In genomic region chr11:134242376-134242775, GRCh38 we compare ENCODE assay signal across 19 cellular contexts. TPM values are rescaled to one million over a fixed set of nuclear protein-coding genes. Genes with fewer than 3 reads are reported as not detected.
DNase-seq lines count a peak whose midpoint lies in the region; ATAC-seq, FAIRE-seq and TF ChIP-seq lines count a peak whose summit lies in the region.
"Had no signal": no experiment of that assay in that cellular context is flagged by ENCODE, and none has a peak within 500 bp of the region (broad histone marks: within the 10 kb centered on the region; RNA-seq: fewer than 3 reads in every experiment).

No MANE protein-coding gene starts in this region.

- H4K20me1 ChIP-seq in HepG2 (ENCODE audit: insufficient read depth, low read length) (no peaks in the 10 kb centered on the region), PC-3 (ENCODE audit: low read length) (no peaks in the 10 kb centered on the region)

- no peaks in the 10 kb centered on the region for H3K9me3 ChIP-seq in liver (ENCODE audit: control insufficient read depth in 4 of 4, low read length in 3 of 4)
- no peaks in the 10 kb centered on the region for H3K9me3 ChIP-seq in HepG2 (ENCODE audit: low read length)
- no peaks in the 10 kb centered on the region for H3K9me3 ChIP-seq in PC-3 (ENCODE audit: low read length)
- H3K9me3 ChIP-seq: Peyer's patch, SK-N-SH had no signal

- H3K9me3 Mint-ChIP-seq in central memory CD8-positive, alpha-beta T cell = no peaks in the 10 kb centered on the region
- H3K9me3 Mint-ChIP-seq: CD4-positive, CD25-positive, alpha-beta regulatory T cell had no signal

- peak in 1 of 2 donors; percentile 22 for TF ChIP-seq RAD21 in liver (IDR thresholded peaks at IDR 0.05)
- no peak for TF ChIP-seq RAD21 in HepG2 (CRISPR knock-in tag; IDR thresholded peaks at IDR 0.05)

- TF ChIP-seq EP300 in HepG2 (IDR thresholded peaks at IDR 0.05; ENCODE audit: low read depth in 2 of 2, low read length in 2 of 2) (no peak), HepG2 (CRISPR knock-in tag; IDR thresholded peaks at IDR 0.05; ENCODE audit: borderline replicate concordance) (no peak)

- peak overlapping the region; percentile 26 for H3K27ac Mint-ChIP-seq in central memory CD8-positive, alpha-beta T cell (ENCODE audit: low read depth)

- BruUV-seq in HepG2 (replicated peaks; lab: Mats Ljungman, UMichigan) = no TSS peak
- no TSS peak for BruUV-seq in PC-3 (replicated peaks; lab: Mats Ljungman, UMichigan)

- H3K27ac ChIP-seq in liver (ENCODE audit: low read depth in 1 of 2, low read length in 2 of 2) (no peak overlapping the region), HepG2 (ENCODE audit: extremely low read length, insufficient read depth, low read length) (no peak overlapping the region), PC-3 (ENCODE audit: low read length) (no peak overlapping the region)
- H3K27ac ChIP-seq: Peyer's patch had no signal

- DNase-seq in HepG2 (ENCODE audit: low spot score) (no peak), PC-3 (no peak), HEK293T (ENCODE audit: extremely low spot score) (no peak)
- no peak for DNase-seq in central memory CD8-positive, alpha-beta T cell (ENCODE audit: low spot score in 2 of 2)
- DNase-seq in activated CD4-positive, alpha-beta T cell treated with anti-CD3 and anti-CD28 coated beads for 1 hour = no peak
- DNase-seq: Calu3; CD4-positive, CD25-positive, alpha-beta regulatory T cell; NCI-H1436 treated with DMSO at 0.1 percent for 48 hours; NCI-H2107; NCI-H446; NCI-H748 treated with DMSO at 0.1 percent for 48 hours; Peyer's patch; Right ventricle myocardium superior; SK-N-SH had no signal

- H3K4me1 ChIP-seq in liver (ENCODE audit: control insufficient read depth in 4 of 4, insufficient read depth in 4 of 4, low read length in 3 of 4) (no peaks in the 10 kb centered on the region), HepG2 (ENCODE audit: insufficient read depth, low read length) (no peaks in the 10 kb centered on the region), PC-3 (ENCODE audit: insufficient read depth, low read length) (no peaks in the 10 kb centered on the region)
- H3K4me1 ChIP-seq: Peyer's patch had no signal

- no peaks in the 10 kb centered on the region for H3K9me2 ChIP-seq in PC-3 (replicated peaks; ENCODE audit: low read length)
- H3K9me2 ChIP-seq: SK-N-SH had no signal

- H3K9ac ChIP-seq in liver (ENCODE audit: low read depth in 1 of 2, low read length in 2 of 2) (no peak overlapping the region), HepG2 (ENCODE audit: insufficient read depth, low read depth, low read length) (no peak overlapping the region), PC-3 (ENCODE audit: low read length) (no peak overlapping the region)
- H3K9ac ChIP-seq: SK-N-SH had no signal

- H3K27me3 ChIP-seq in liver (ENCODE audit: control insufficient read depth in 4 of 4, insufficient read depth in 4 of 4, low read length in 3 of 4) (no peaks in the 10 kb centered on the region), HepG2 (ENCODE audit: control insufficient read depth in 1 of 2, insufficient read depth in 2 of 2, low read length in 2 of 2) (no peaks in the 10 kb centered on the region), PC-3 (ENCODE audit: low read length) (no peaks in the 10 kb centered on the region)
- H3K27me3 ChIP-seq: Peyer's patch had no signal

- no peak for TF ChIP-seq POLR2A in HepG2 (IDR thresholded peaks at IDR 0.05; ENCODE audit: insufficient read depth in 1 of 2, low read depth in 2 of 2, low read length in 2 of 2)

- H3K4me3 Mint-ChIP-seq in central memory CD8-positive, alpha-beta T cell = no peak overlapping the region
- H3K4me3 Mint-ChIP-seq: CD4-positive, CD25-positive, alpha-beta regulatory T cell had no signal

- POLR2A ChIA-PET in HepG2 (lab: Yijun Ruan, JAX) = no interaction called here
- POLR2A ChIA-PET in PC-3 (lab: Charles Lee; ENCODE audit: unreplicated experiment) = no interaction called here
- POLR2A ChIA-PET in HEK293T (lab: Yijun Ruan, JAX) = interaction anchor here (1.8 kb wide), 1 partner anchor 18 kb away, joined by 11 read pairs; the partner anchor contains the start of genes NCAPD3 and VPS26B

- CTCF ChIA-PET in HepG2 (lab: Yijun Ruan, JAX; ENCODE audit: low intra/inter-chr PET ratio, low total read pairs) = no interaction called here
- CTCF ChIA-PET in PC-3 (lab: Charles Lee) = no interaction called here
- CTCF ChIA-PET in HEK293T (lab: Yijun Ruan, JAX) = no interaction called here

- peaks cover 24% of the 10 kb centered on the region for H3K36me3 Mint-ChIP-seq in central memory CD8-positive, alpha-beta T cell (ENCODE audit: insufficient read depth)

- H3K79me2 ChIP-seq in HepG2 (ENCODE audit: insufficient read depth, low read length) (no peaks in the 10 kb centered on the region), PC-3 (ENCODE audit: low read length) (no peaks in the 10 kb centered on the region)

- ATAC-seq in HepG2 = no peak
- ATAC-seq in central memory CD8-positive, alpha-beta T cell (replicated peaks; ENCODE audit: extremely low read depth, poor library complexity, severe bottlenecking) = no peak
- ATAC-seq in PC-3 = no peak
- ATAC-seq: GM12878, HCT116 had no signal

- H3K4me3 ChIP-seq in liver (ENCODE audit: low read depth in 1 of 3, low read length in 3 of 3) = no peak overlapping the region
- no peak overlapping the region for H3K4me3 ChIP-seq in HepG2 (replicated peaks in 1 of 3; ENCODE audit: insufficient read depth in 1 of 3, low read depth in 2 of 3, low read length in 3 of 3)
- no peak overlapping the region for H3K4me3 ChIP-seq in PC-3 (ENCODE audit: low read length)
- H3K4me3 ChIP-seq: GM12878, Peyer's patch had no signal

- TF ChIP-seq CTCF in liver (IDR thresholded peaks at IDR 0.05; ENCODE audit: low read depth, low read length, missing input control) (no peak), HepG2 (CRISPR knock-in tag; IDR thresholded peaks at IDR 0.05) (no peak), PC-3 (conservative IDR thresholded peaks at IDR 0.05; ENCODE audit: low read depth, low read length) (no peak)

- H2AFZ ChIP-seq in HepG2 (ENCODE audit: low read length) = no peak overlapping the region
- no peak overlapping the region for H2AFZ ChIP-seq in PC-3 (ENCODE audit: low read length)

- no peaks in the 10 kb centered on the region for H3F3A ChIP-seq in PC-3 (ENCODE audit: low read length, unreplicated experiment)

- intact Hi-C loops in HepG2 (cut with micrococcal nuclease; ENCODE audit: unreplicated experiment) (no loop called here), PC-3 (cut with micrococcal nuclease) (no loop called here)

- no peak overlapping the region for H3K4me2 ChIP-seq in HepG2 (ENCODE audit: low read depth, low read length)
- no peak overlapping the region for H3K4me2 ChIP-seq in PC-3 (ENCODE audit: low read length)
- H3K4me2 ChIP-seq: SK-N-SH had no signal

- no peak for FAIRE-seq in HepG2 (lab: Jason Lieb, UNC)
- FAIRE-seq: A204.1, GM12878, GM18507 had no signal

- no peaks in the 10 kb centered on the region for H3K4me1 Mint-ChIP-seq in central memory CD8-positive, alpha-beta T cell

- H3K27me3 Mint-ChIP-seq in central memory CD8-positive, alpha-beta T cell = no peaks in the 10 kb centered on the region
- H3K27me3 Mint-ChIP-seq: CD4-positive, CD25-positive, alpha-beta regulatory T cell had no signal

- in situ Hi-C loops in HepG2 (cut with HindIII; ENCODE audit: extremely low pct_ligation_motif_present, low pct_unique_long_range_greater_than_20kb) = no loop called here

- H3K36me3 ChIP-seq in liver (ENCODE audit: control insufficient read depth in 4 of 4, insufficient read depth in 3 of 4, low read depth in 1 of 4, low read length in 3 of 4) = peaks cover 3 to 69% (median 29%) of the 10 kb centered on the region in 4 donors
- H3K36me3 ChIP-seq in HepG2 (replicated peaks in 1 of 2; ENCODE audit: control insufficient read depth in 1 of 2, insufficient read depth in 2 of 2, low read length in 2 of 2) = peaks cover 6 to 28% of the 10 kb centered on the region in 2 experiments; a peak in 4 of 5 replicates
- H3K36me3 ChIP-seq in PC-3 (ENCODE audit: low read depth, low read length) = peaks cover 32% of the 10 kb centered on the region

- WGBS in liver = 66% methylated on average over 9 of the region's 9 CpGs
- 87% methylated on average over 9 of the region's 9 CpGs for WGBS in HepG2 (ENCODE audit: low lambda C conversion rate)

RNA-seq across cellular contexts. Expression of gene THYN1, which starts 10.8 kb away (rescaled TPM):
- total RNA-seq in liver (10 to 100 TPM; 25.3 to 26.8 TPM), HepG2 (2016; rRNA removed; fragmentation: Illumina TruSeq; extraction: Trizol) (87.6 and 124 TPM in 2 replicates), PC-3 (2014; rRNA removed) (56.2 and 56.6 TPM in 2 replicates)
- polyA plus RNA-seq in liver (10 to 100 TPM; 22.1 to 34.3 TPM), HepG2 (2011; rRNA removed) (36.1 and 42.9 TPM in 2 replicates)
- 27.7 and 28.2 TPM in 2 replicates for total RNA-seq in HepG2 (2016; cell fraction: cytosol; rRNA removed; fragmentation: Illumina TruSeq; extraction: Trizol; ENCODE audit: low read depth)
- total RNA-seq in HepG2 (2016; cell fraction: insoluble cytoplasmic fraction; rRNA removed; fragmentation: Illumina TruSeq; extraction: Trizol) = 85.6 and 131 TPM in 2 replicates
- 30.8 and 33.6 TPM in 2 replicates for total RNA-seq in HepG2 (2016; cell fraction: membrane; rRNA removed; fragmentation: Illumina TruSeq; extraction: Trizol)
- total RNA-seq in HepG2 (2016; cell fraction: nucleus; rRNA removed; fragmentation: Illumina TruSeq; extraction: Trizol) = 36.1 and 37.9 TPM in 2 replicates
- 26.4 and 34.6 TPM in 2 replicates for polyA plus RNA-seq in HepG2 (2011; cell fraction: cytosol; rRNA removed)
- polyA plus RNA-seq in HepG2 (2011; cell fraction: nucleus; rRNA removed) = 36.2 and 44.1 TPM in 2 replicates
- polyA plus RNA-seq in HepG2 (2012) = 37.8 and 41.8 TPM in 2 replicates
- 16.9 and 21.6 TPM in 2 replicates for polyA plus RNA-seq in HepG2 (2016; cell fraction: cytosol; fragmentation: Illumina TruSeq; extraction: Trizol; ENCODE audit: low read depth)
- polyA plus RNA-seq in HepG2 (2016; cell fraction: insoluble cytoplasmic fraction; fragmentation: Illumina TruSeq; extraction: Trizol; ENCODE audit: low read depth) = 112 and 113 TPM in 2 replicates
- 19.0 and 24.5 TPM in 2 replicates for polyA plus RNA-seq in HepG2 (2016; cell fraction: membrane; fragmentation: Illumina TruSeq; extraction: Trizol; ENCODE audit: low read depth)
- 55.9 and 59.2 TPM in 2 replicates for polyA plus RNA-seq in HepG2 (2016; cell fraction: nucleus; fragmentation: Illumina TruSeq; extraction: Trizol; ENCODE audit: insufficient read depth, low read depth)
- polyA minus RNA-seq in HepG2 (2011; rRNA and poly(A)+ RNA removed; ENCODE audit: low replicate concordance) = 13.8 and 26.1 TPM in 2 replicates
- 20.0 and 22.4 TPM in 2 replicates for polyA minus RNA-seq in HepG2 (2011; cell fraction: cytosol; rRNA and poly(A)+ RNA removed)
- 13.6 and 18.3 TPM in 2 replicates for polyA minus RNA-seq in HepG2 (2011; cell fraction: nucleus; rRNA and poly(A)+ RNA removed)

RNA-seq across cellular contexts. Expression of gene ACAD8, which starts 11.0 kb away (rescaled TPM):
- total RNA-seq in liver (10 to 100 TPM; 14.1 to 32.2 TPM), HepG2 (2016; rRNA removed; fragmentation: Illumina TruSeq; extraction: Trizol) (16.1 and 20.3 TPM in 2 replicates), PC-3 (2014; rRNA removed) (17.6 and 22.6 TPM in 2 replicates)
- polyA plus RNA-seq in liver (10 to 100 TPM; 24.1 to 30.1 TPM), HepG2 (2011; rRNA removed) (13.5 and 15.0 TPM in 2 replicates)
- 3.4 and 4.1 TPM in 2 replicates for total RNA-seq in HepG2 (2016; cell fraction: cytosol; rRNA removed; fragmentation: Illumina TruSeq; extraction: Trizol; ENCODE audit: low read depth)
- total RNA-seq in HepG2 (2016; cell fraction: insoluble cytoplasmic fraction; rRNA removed; fragmentation: Illumina TruSeq; extraction: Trizol) = 17.3 and 20.9 TPM in 2 replicates
- total RNA-seq in HepG2 (2016; cell fraction: membrane; rRNA removed; fragmentation: Illumina TruSeq; extraction: Trizol) = 6.2 and 6.5 TPM in 2 replicates
- 26.6 and 27.7 TPM in 2 replicates for total RNA-seq in HepG2 (2016; cell fraction: nucleus; rRNA removed; fragmentation: Illumina TruSeq; extraction: Trizol)
- polyA plus RNA-seq in HepG2 (2011; cell fraction: cytosol; rRNA removed) = 7.3 and 8.8 TPM in 2 replicates
- polyA plus RNA-seq in HepG2 (2011; cell fraction: nucleus; rRNA removed) = 60.4 and 65.1 TPM in 2 replicates
- 9.7 and 10.7 TPM in 2 replicates for polyA plus RNA-seq in HepG2 (2012)
- 1.4 and 1.9 TPM in 2 replicates for polyA plus RNA-seq in HepG2 (2016; cell fraction: cytosol; fragmentation: Illumina TruSeq; extraction: Trizol; ENCODE audit: low read depth)
- polyA plus RNA-seq in HepG2 (2016; cell fraction: insoluble cytoplasmic fraction; fragmentation: Illumina TruSeq; extraction: Trizol; ENCODE audit: low read depth) = 13.8 and 14.4 TPM in 2 replicates
- polyA plus RNA-seq in HepG2 (2016; cell fraction: membrane; fragmentation: Illumina TruSeq; extraction: Trizol; ENCODE audit: low read depth) = 3.5 and 4.0 TPM in 2 replicates
- 54.0 and 56.7 TPM in 2 replicates for polyA plus RNA-seq in HepG2 (2016; cell fraction: nucleus; fragmentation: Illumina TruSeq; extraction: Trizol; ENCODE audit: insufficient read depth, low read depth)
- 6.4 and 13.2 TPM in 2 replicates for polyA minus RNA-seq in HepG2 (2011; rRNA and poly(A)+ RNA removed; ENCODE audit: low replicate concordance)
- 4.3 and 4.6 TPM in 2 replicates for polyA minus RNA-seq in HepG2 (2011; cell fraction: cytosol; rRNA and poly(A)+ RNA removed)
- polyA minus RNA-seq in HepG2 (2011; cell fraction: nucleus; rRNA and poly(A)+ RNA removed) = 30.1 and 33.6 TPM in 2 replicates

RNA-seq across cellular contexts. Expression of gene VPS26B, which starts 17.9 kb away (rescaled TPM):
- total RNA-seq in liver (10 to 100 TPM; 19.3 to 35.0 TPM), HepG2 (2016; rRNA removed; fragmentation: Illumina TruSeq; extraction: Trizol) (20.2 and 20.4 TPM in 2 replicates), PC-3 (2014; rRNA removed) (49.2 and 53.9 TPM in 2 replicates)
- polyA plus RNA-seq in liver (10 to 100 TPM; 12.6 to 21.1 TPM), HepG2 (2011; rRNA removed) (23.2 and 23.6 TPM in 2 replicates)
- total RNA-seq in HepG2 (2016; cell fraction: cytosol; rRNA removed; fragmentation: Illumina TruSeq; extraction: Trizol; ENCODE audit: low read depth) = 9.3 and 11.8 TPM in 2 replicates
- 16.6 and 21.1 TPM in 2 replicates for total RNA-seq in HepG2 (2016; cell fraction: insoluble cytoplasmic fraction; rRNA removed; fragmentation: Illumina TruSeq; extraction: Trizol)
- total RNA-seq in HepG2 (2016; cell fraction: membrane; rRNA removed; fragmentation: Illumina TruSeq; extraction: Trizol) = 20.7 and 24.3 TPM in 2 replicates
- 18.0 and 24.8 TPM in 2 replicates for total RNA-seq in HepG2 (2016; cell fraction: nucleus; rRNA removed; fragmentation: Illumina TruSeq; extraction: Trizol)
- 18.6 and 19.4 TPM in 2 replicates for polyA plus RNA-seq in HepG2 (2011; cell fraction: cytosol; rRNA removed)
- polyA plus RNA-seq in HepG2 (2011; cell fraction: nucleus; rRNA removed) = 49.5 and 51.9 TPM in 2 replicates
- 16.9 and 18.9 TPM in 2 replicates for polyA plus RNA-seq in HepG2 (2012)
- 13.9 and 19.4 TPM in 2 replicates for polyA plus RNA-seq in HepG2 (2016; cell fraction: cytosol; fragmentation: Illumina TruSeq; extraction: Trizol; ENCODE audit: low read depth)
- 23.1 and 26.7 TPM in 2 replicates for polyA plus RNA-seq in HepG2 (2016; cell fraction: insoluble cytoplasmic fraction; fragmentation: Illumina TruSeq; extraction: Trizol; ENCODE audit: low read depth)
- polyA plus RNA-seq in HepG2 (2016; cell fraction: membrane; fragmentation: Illumina TruSeq; extraction: Trizol; ENCODE audit: low read depth) = 21.1 and 25.1 TPM in 2 replicates
- 41.4 and 44.5 TPM in 2 replicates for polyA plus RNA-seq in HepG2 (2016; cell fraction: nucleus; fragmentation: Illumina TruSeq; extraction: Trizol; ENCODE audit: insufficient read depth, low read depth)
- polyA minus RNA-seq in HepG2 (2011; rRNA and poly(A)+ RNA removed; ENCODE audit: low replicate concordance) = 31.0 and 49.4 TPM in 2 replicates
- polyA minus RNA-seq in HepG2 (2011; cell fraction: cytosol; rRNA and poly(A)+ RNA removed) = 13.7 and 15.0 TPM in 2 replicates
- 28.1 and 32.8 TPM in 2 replicates for polyA minus RNA-seq in HepG2 (2011; cell fraction: nucleus; rRNA and poly(A)+ RNA removed)

RNA-seq across cellular contexts. Expression of gene NCAPD3, which starts 18.6 kb away (rescaled TPM):
- 10 to 100 TPM; 31.8 to 35.4 TPM for total RNA-seq in liver
- polyA plus RNA-seq in liver = 10 to 100 TPM; 14.1 to 16.6 TPM
- 25.6 and 33.3 TPM in 2 replicates for total RNA-seq in HepG2 (2016; rRNA removed; fragmentation: Illumina TruSeq; extraction: Trizol)
- 5.6 and 7.4 TPM in 2 replicates for total RNA-seq in HepG2 (2016; cell fraction: cytosol; rRNA removed; fragmentation: Illumina TruSeq; extraction: Trizol; ENCODE audit: low read depth)
- total RNA-seq in HepG2 (2016; cell fraction: insoluble cytoplasmic fraction; rRNA removed; fragmentation: Illumina TruSeq; extraction: Trizol) = 25.5 and 31.4 TPM in 2 replicates
- total RNA-seq in HepG2 (2016; cell fraction: membrane; rRNA removed; fragmentation: Illumina TruSeq; extraction: Trizol) = 9.0 and 10.1 TPM in 2 replicates
- total RNA-seq in HepG2 (2016; cell fraction: nucleus; rRNA removed; fragmentation: Illumina TruSeq; extraction: Trizol) = 44.8 and 48.3 TPM in 2 replicates
- 18.0 and 20.7 TPM in 2 replicates for polyA plus RNA-seq in HepG2 (2011; rRNA removed)
- polyA plus RNA-seq in HepG2 (2011; cell fraction: cytosol; rRNA removed) = 11.8 and 14.9 TPM in 2 replicates
- 38.8 and 47.9 TPM in 2 replicates for polyA plus RNA-seq in HepG2 (2011; cell fraction: nucleus; rRNA removed)
- polyA plus RNA-seq in HepG2 (2012) = 15.5 and 18.8 TPM in 2 replicates
- 4.1 and 6.4 TPM in 2 replicates for polyA plus RNA-seq in HepG2 (2016; cell fraction: cytosol; fragmentation: Illumina TruSeq; extraction: Trizol; ENCODE audit: low read depth)
- 23.1 and 26.0 TPM in 2 replicates for polyA plus RNA-seq in HepG2 (2016; cell fraction: insoluble cytoplasmic fraction; fragmentation: Illumina TruSeq; extraction: Trizol; ENCODE audit: low read depth)
- 6.2 and 7.0 TPM in 2 replicates for polyA plus RNA-seq in HepG2 (2016; cell fraction: membrane; fragmentation: Illumina TruSeq; extraction: Trizol; ENCODE audit: low read depth)
- 56.6 and 58.9 TPM in 2 replicates for polyA plus RNA-seq in HepG2 (2016; cell fraction: nucleus; fragmentation: Illumina TruSeq; extraction: Trizol; ENCODE audit: insufficient read depth, low read depth)
- 61.3 and 145 TPM in 2 replicates for polyA minus RNA-seq in HepG2 (2011; rRNA and poly(A)+ RNA removed; ENCODE audit: low replicate concordance)
- 10.8 and 18.3 TPM in 2 replicates for polyA minus RNA-seq in HepG2 (2011; cell fraction: cytosol; rRNA and poly(A)+ RNA removed)
- 50.2 and 62.6 TPM in 2 replicates for polyA minus RNA-seq in HepG2 (2011; cell fraction: nucleus; rRNA and poly(A)+ RNA removed)
- 74.5 and 85.0 TPM in 2 replicates for total RNA-seq in PC-3 (2014; rRNA removed)

RNA-seq across cellular contexts. Expression of gene GLB1L3, which starts 33.8 kb away (rescaled TPM):
- total RNA-seq in liver (under 1 TPM in 1 of 2 donors, not detected in 1; 0.08 TPM), HepG2 (2016; rRNA removed; fragmentation: Illumina TruSeq; extraction: Trizol) (not detected in 2 replicates), PC-3 (2014; rRNA removed) (not detected in 2 replicates)
- polyA plus RNA-seq in liver (not detected), HepG2 (2011; rRNA removed) (not detected in 2 replicates)
- total RNA-seq in HepG2 (2016; cell fraction: cytosol; rRNA removed; fragmentation: Illumina TruSeq; extraction: Trizol; ENCODE audit: low read depth) = not detected in 2 replicates
- total RNA-seq in HepG2 (2016; cell fraction: insoluble cytoplasmic fraction; rRNA removed; fragmentation: Illumina TruSeq; extraction: Trizol) = not detected in 2 replicates
- total RNA-seq in HepG2 (2016; cell fraction: membrane; rRNA removed; fragmentation: Illumina TruSeq; extraction: Trizol) = not detected in 2 replicates
- total RNA-seq in HepG2 (2016; cell fraction: nucleus; rRNA removed; fragmentation: Illumina TruSeq; extraction: Trizol) = not detected in 2 replicates
- polyA plus RNA-seq in HepG2 (2011; cell fraction: cytosol; rRNA removed) = not detected in 2 replicates
- polyA plus RNA-seq in HepG2 (2011; cell fraction: nucleus; rRNA removed) = not detected in 2 replicates
- polyA plus RNA-seq in HepG2 (2012) = not detected in 2 replicates
- not detected in 2 replicates for polyA plus RNA-seq in HepG2 (2016; cell fraction: cytosol; fragmentation: Illumina TruSeq; extraction: Trizol; ENCODE audit: low read depth)
- polyA plus RNA-seq in HepG2 (2016; cell fraction: insoluble cytoplasmic fraction; fragmentation: Illumina TruSeq; extraction: Trizol; ENCODE audit: low read depth) = not detected in 2 replicates
- polyA plus RNA-seq in HepG2 (2016; cell fraction: membrane; fragmentation: Illumina TruSeq; extraction: Trizol; ENCODE audit: low read depth) = not detected in 2 replicates
- not detected in 2 replicates for polyA plus RNA-seq in HepG2 (2016; cell fraction: nucleus; fragmentation: Illumina TruSeq; extraction: Trizol; ENCODE audit: insufficient read depth, low read depth)
- not detected in 2 replicates for polyA minus RNA-seq in HepG2 (2011; rRNA and poly(A)+ RNA removed; ENCODE audit: low replicate concordance)
- not detected in 2 replicates for polyA minus RNA-seq in HepG2 (2011; cell fraction: cytosol; rRNA and poly(A)+ RNA removed)
- not detected in 2 replicates for polyA minus RNA-seq in HepG2 (2011; cell fraction: nucleus; rRNA and poly(A)+ RNA removed)
- total RNA-seq: Calu3, Peyer's patch, Right ventricle myocardium superior had no signal
- polyA plus RNA-seq: SK-N-SH had no signal
